ENCODE assay signal across 8 cellular contexts in the genomic region with DNA sequence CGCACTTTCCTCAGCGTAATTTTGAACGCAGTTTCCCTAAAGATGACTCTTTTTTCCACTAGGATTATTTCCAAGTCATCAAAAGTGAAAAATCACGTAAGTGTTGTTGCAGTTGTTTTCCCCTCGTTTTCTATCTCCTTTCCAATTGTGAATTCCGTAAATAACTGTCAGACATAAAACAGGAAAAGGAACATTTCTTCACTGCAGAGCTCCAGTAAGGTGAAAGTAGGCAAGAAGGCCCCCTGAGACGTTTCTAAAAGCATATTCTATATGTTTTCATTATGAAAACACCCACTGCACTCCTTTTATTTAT. TPM values are rescaled to one million over a fixed set of nuclear protein-coding genes. Genes with fewer than 3 reads are reported as not detected.
DNase-seq lines count a peak whose midpoint lies in the region; ATAC-seq and TF ChIP-seq lines count a peak whose summit lies in the region.

No MANE protein-coding gene starts in this region.

- H3K36me3 ChIP-seq in ES-I3 (ENCODE audit: insufficient read depth, low read length) (no peaks in the 10 kb centered on the region), SJCRH30 (no peaks in the 10 kb centered on the region), esophagus muscularis mucosa (no peaks in the 10 kb centered on the region), ovary (no peaks in the 10 kb centered on the region), BE2C (no peaks in the 10 kb centered on the region)

- WGBS in esophagus muscularis mucosa, result 3% methylated on average over 7 of the region's 7 CpGs
- WGBS in ovary, 3 donors, result 0% methylated on average over 7 of the region's 7 CpGs

- TF ChIP-seq CTCF in esophagus muscularis mucosa (IDR thresholded peaks at IDR 0.05) (no peak), ovary (IDR thresholded peaks at IDR 0.05) (no peak), BE2C (IDR thresholded peaks at IDR 0.05; ENCODE audit: low read depth, low read length) (no peak)

- H3K9me3 ChIP-seq in ES-I3 (ENCODE audit: control insufficient read depth, insufficient read depth, low read length), result no peaks in the 10 kb centered on the region
- no peaks in the 10 kb centered on the region for H3K9me3 ChIP-seq in SJCRH30 (replicated peaks)
- H3K9me3 ChIP-seq in esophagus muscularis mucosa, result no peaks in the 10 kb centered on the region
- H3K9me3 ChIP-seq in ovary, result no peaks in the 10 kb centered on the region
- no peaks in the 10 kb centered on the region for H3K9me3 ChIP-seq in BE2C

- ATAC-seq in HG02798 (IDR thresholded peaks at IDR 0.05; ENCODE audit: poor library complexity, unreplicated experiment), result no peak

- no peak for TF ChIP-seq EP300 in esophagus muscularis mucosa (IDR thresholded peaks at IDR 0.05)
- TF ChIP-seq EP300 in ovary (IDR thresholded peaks at IDR 0.05), result no peak

- H3K27ac ChIP-seq in SJCRH30, result no peak overlapping the region
- H3K27ac ChIP-seq in esophagus muscularis mucosa (replicated peaks in 1 of 4), result peak overlapping the region; percentile 88 to 92 (median 90)
- H3K27ac ChIP-seq in ovary, result peak overlapping the region; percentile 90 to 97

- H3K4me1 ChIP-seq in ES-I3 (ENCODE audit: insufficient read depth, low read length), result no peaks in the 10 kb centered on the region
- no peaks in the 10 kb centered on the region for H3K4me1 ChIP-seq in SJCRH30
- peaks cover 16 to 30% (median 21%) of the 10 kb centered on the region in 4 donors for H3K4me1 ChIP-seq in esophagus muscularis mucosa
- peaks cover 1% of the 10 kb centered on the region for H3K4me1 ChIP-seq in ovary (ENCODE audit: insufficient read depth)
- no peaks in the 10 kb centered on the region for H3K4me1 ChIP-seq in BE2C

- peak overlapping the region; percentile 61 for H3K4me3 ChIP-seq in SJCRH30
- peak overlapping the region; percentile 62 to 78 (median 64) for H3K4me3 ChIP-seq in esophagus muscularis mucosa
- peak overlapping the region; percentile 56 for H3K4me3 ChIP-seq in ovary
- H3K4me3 ChIP-seq in BE2C (ENCODE audit: low read depth, low read length), result no peak overlapping the region

- DNase-seq in SJCRH30 (no peak), esophagus muscularis mucosa (ENCODE audit: extremely low spot score) (no peak), ovary (no peak), NCI-H774 (lab: John Stamatoyannopoulos, UW) (no peak), BE2C (no peak), cortex of kidney (lab: John Stamatoyannopoulos, UW) (no peak)

- H3K27me3 ChIP-seq in SJCRH30 (no peaks in the 10 kb centered on the region), esophagus muscularis mucosa (no peaks in the 10 kb centered on the region), ovary (no peaks in the 10 kb centered on the region), BE2C (peaks cover 54% of the 10 kb centered on the region)

- intact Hi-C loops in esophagus muscularis mucosa (cut with DNase I) (no loop called here), ovary (cut with DNase I) (loop anchor here in 2 of 4 donors (2.0 kb wide), 2 partner anchors 18 to 20 kb away; a partner anchor contains a TSS)

- peak overlapping the region; percentile 55; the same call in 1 of the 2 replicates for H3K9ac ChIP-seq in ES-I3 (ENCODE audit: low read depth, low read length)

- TF ChIP-seq POLR2A in esophagus muscularis mucosa (IDR thresholded peaks at IDR 0.05; ENCODE audit: low read depth) (no peak), ovary (IDR thresholded peaks at IDR 0.05) (no peak)

RNA-seq across cellular contexts. Expression of a gene that starts 17.7 kb away (rescaled TPM):
- total RNA-seq in SJCRH30 (2014; rRNA removed; shearing (Covaris generic)), result 8.2 and 11.6 TPM in 2 replicates
- total RNA-seq in esophagus muscularis mucosa (10 to 100 TPM; 20.3 to 29.3 (median 22.1) TPM), ovary (10 to 100 TPM; 21.1 to 58.9 (median 32.9) TPM)
- 10 to 100 TPM in 1 of 2 donors, 1 to 10 TPM in 1; 8.4 to 16.9 TPM for polyA plus RNA-seq in ovary
- 0.51 TPM for polyA plus RNA-seq in BE2C (2012; ENCODE audit: insufficient read depth, insufficient read length, low read depth)
